ENCODE assay signal across 1 cellular context in genomic region chr18:48850891-48851302, GRCh38.
TF ChIP-seq lines count a peak whose summit lies in the region.

No MANE protein-coding gene starts in this region.

TF ChIP-seq in H1, 55 proteins besides CTCF, POLR2A, EP300 and RAD21 (continued from another document):
- TF ChIP-seq ATF2 (IDR thresholded peaks at IDR 0.05; ENCODE audit: low read length): no peak
- no peak for TF ChIP-seq EGR1 (IDR thresholded peaks at IDR 0.05; ENCODE audit: borderline replicate concordance, low read depth, low read length)
- no peak for TF ChIP-seq GTF2F1 (IDR thresholded peaks at IDR 0.05; ENCODE audit: borderline replicate concordance, low read depth, low read length)
- no peak for TF ChIP-seq CREB1 (IDR thresholded peaks at IDR 0.05)
- no peak for TF ChIP-seq HDAC6 (IDR thresholded peaks at IDR 0.05; ENCODE audit: low read depth, low read length)
- TF ChIP-seq SP2 (IDR thresholded peaks at IDR 0.05; ENCODE audit: low read length): no peak
- TF ChIP-seq MAFK (IDR thresholded peaks at IDR 0.05; ENCODE audit: low read depth, low read length): no peak
- TF ChIP-seq SIN3A (conservative IDR thresholded peaks at IDR 0.05 in 1 of 2, IDR thresholded peaks at IDR 0.05 in 1 of 2; ENCODE audit: low read depth in 1 of 2, low read length in 2 of 2): no peak
- TF ChIP-seq USF2 (IDR thresholded peaks at IDR 0.05; ENCODE audit: low read length): no peak
TF ChIP-seq in H1: peak in this region for 0.
